9 cellular contexts compared by ENCODE assay signal in genomic region chr12:123384994-123385376, GRCh38. TPM values are rescaled to one million over a fixed set of nuclear protein-coding genes. Genes with fewer than 3 reads are reported as not detected.
DNase-seq lines count a peak whose midpoint lies in the region; ATAC-seq, FAIRE-seq and TF ChIP-seq lines count a peak whose summit lies in the region.
"Had no signal": no experiment of that assay in that cellular context is flagged by ENCODE, and none has a peak within 500 bp of the region (broad histone marks: within the 10 kb centered on the region; RNA-seq: fewer than 3 reads in every experiment).

No MANE protein-coding gene starts in this region.

- DNase-seq in AG10803 (ENCODE audit: low read depth) (peak; percentile 80), bronchial epithelial cell (ENCODE audit: low read depth) (peak; percentile 81), NCI-H2196 treated with DMSO at 0.1 percent for 48 hours (lab: John Stamatoyannopoulos, UW; ENCODE audit: unreplicated experiment) (no peak), DMS114 treated with DMSO at 0.1 percent for 48 hours (lab: John Stamatoyannopoulos, UW; ENCODE audit: unreplicated experiment) (no peak)
- DNase-seq in stimulated activated CD4-positive, alpha-beta T cell treated with anti-CD3 and anti-CD28 coated beads, Interleukin-15, amount 100 ng/mL, for 24 hours: no peak

- no peak for ATAC-seq in GM19035 (IDR thresholded peaks at IDR 0.05; ENCODE audit: unreplicated experiment)
- ATAC-seq: body of pancreas had no signal

- H3K27me3 ChIP-seq in HUES64 (ENCODE audit: insufficient read depth, low read length) (peaks cover 36% of the 10 kb centered on the region), bronchial epithelial cell (ENCODE audit: control insufficient read depth, insufficient read depth, low read length) (no peaks in the 10 kb centered on the region), muscle layer of colon (ENCODE audit: control insufficient read depth in 1 of 2, insufficient read depth in 2 of 2, low read length in 2 of 2) (no peaks in the 10 kb centered on the region)
- H3K27me3 ChIP-seq: body of pancreas had no signal

- peaks cover 6% of the 10 kb centered on the region for H3K4me1 ChIP-seq in HUES64 (ENCODE audit: insufficient read depth, low read length)
- H3K4me1 ChIP-seq in muscle layer of colon (ENCODE audit: insufficient read depth, low read length): peaks cover 17% of the 10 kb centered on the region

- no peaks in the 10 kb centered on the region for H3K9me3 ChIP-seq in HUES64 (ENCODE audit: insufficient read depth, low read depth, low read length)
- no peaks in the 10 kb centered on the region for H3K9me3 ChIP-seq in muscle layer of colon (ENCODE audit: low read length)
- H3K9me3 ChIP-seq: body of pancreas had no signal

- TF ChIP-seq CTCF in AG10803 (conservative IDR thresholded peaks at IDR 0.05; ENCODE audit: low read length) (peak; percentile 36), bronchial epithelial cell (IDR thresholded peaks at IDR 0.05; ENCODE audit: insufficient read depth, low read length, severe bottlenecking) (no peak)

- H3K36me3 ChIP-seq in HUES64 (ENCODE audit: insufficient read depth, low read length) (no peaks in the 10 kb centered on the region), bronchial epithelial cell (ENCODE audit: control insufficient read depth, insufficient read depth, low read length) (no peaks in the 10 kb centered on the region), muscle layer of colon (ENCODE audit: insufficient read depth, low read length) (no peaks in the 10 kb centered on the region)

- H3K27ac ChIP-seq in HUES64 (ENCODE audit: low read depth, low read length): peak overlapping the region; percentile 40; the same call in 1 of the 2 replicates
- peak overlapping the region; percentile 68 for H3K27ac ChIP-seq in muscle layer of colon (ENCODE audit: low read depth, low read length)

- FAIRE-seq in bronchial epithelial cell (lab: Jason Lieb, UNC): no peak

- H3K4me3 ChIP-seq in AG10803 (ENCODE audit: low read length) (peak overlapping the region; percentile 81), HUES64 (ENCODE audit: low read length) (peak overlapping the region; percentile 78), bronchial epithelial cell (ENCODE audit: low read depth, low read length) (peak overlapping the region; percentile 73), muscle layer of colon (ENCODE audit: low read depth in 1 of 2, low read length in 2 of 2) (peak overlapping the region; percentile 76 to 97)

- H3K9ac ChIP-seq in HUES64 (ENCODE audit: low read depth, low read length): peak overlapping the region; percentile 53; the same call in 1 of the 2 replicates
- H3K9ac ChIP-seq in muscle layer of colon (ENCODE audit: low read length): no peak overlapping the region

- WGBS in HUES64: 0% methylated on average over 1 of the region's 1 CpG

RNA-seq across cellular contexts. Expression of gene KMT5A, which starts 1.1 kb away (rescaled TPM):
- 14.7 TPM for polyA plus RNA-seq in HUES64 (2013, experiment 1 of 2)
- 20.3 TPM for polyA plus RNA-seq in HUES64 (2013, experiment 2 of 2)
- total RNA-seq in bronchial epithelial cell: 36.3 and 39.0 TPM in 2 replicates

RNA-seq across cellular contexts. Expression of gene SBNO1, which starts 20.3 kb away (rescaled TPM):
- polyA plus RNA-seq in HUES64 (2013, experiment 1 of 2): 20.5 TPM
- polyA plus RNA-seq in HUES64 (2013, experiment 2 of 2): 20.9 TPM
- total RNA-seq in bronchial epithelial cell: 20.2 and 26.1 TPM in 2 replicates

RNA-seq across cellular contexts. Expression of gene RILPL2, which starts 51.5 kb away (rescaled TPM):
- 0.80 TPM for polyA plus RNA-seq in HUES64 (2013, experiment 1 of 2)
- polyA plus RNA-seq in HUES64 (2013, experiment 2 of 2): 0.89 TPM
- 2.6 and 3.9 TPM in 2 replicates for total RNA-seq in bronchial epithelial cell

Comparison
In these comparisons a context has a peak if more than half of its experiments do, and no peak if none do; other contexts are left out.
1. DNase-seq: peak in AG10803 (single experiment) and bronchial epithelial cell (single experiment); none in NCI-H2196 treated with DMSO at 0.1 percent for 48 hours (single experiment), stimulated activated CD4-positive, alpha-beta T cell treated with anti-CD3 and anti-CD28 coated beads, Interleukin-15, amount 100 ng/mL, for 24 hours (single experiment) and DMS114 treated with DMSO at 0.1 percent for 48 hours (single experiment).
2. Peak in every context shown above with its lines, with median percentiles within 50 percentile points of each other: H3K4me3 ChIP-seq.